In genomic region chr19:1452802-1453524, GRCh38 we compare ENCODE assay signal across 2 cellular contexts.
TF ChIP-seq lines count a peak whose summit lies in the region.

No MANE protein-coding gene starts in this region.

TF ChIP-seq in A549, 52 proteins besides CTCF, POLR2A, EP300 and RAD21:
- TF ChIP-seq NFE2L2 (conservative IDR thresholded peaks at IDR 0.05; ENCODE audit: low read length) (no peak), E2F6 (IDR thresholded peaks at IDR 0.05; ENCODE audit: borderline replicate concordance, low read depth) (0 out of 2 replicates have a peak, but pooled peaks have one; percentile 22)

TF ChIP-seq in GM23338, 12 proteins besides CTCF, POLR2A, EP300 and RAD21:
- no peak for TF ChIP-seq EZH2 (IDR thresholded peaks at IDR 0.05; ENCODE audit: low read depth, unreplicated experiment)
- TF ChIP-seq, protein P1, sequence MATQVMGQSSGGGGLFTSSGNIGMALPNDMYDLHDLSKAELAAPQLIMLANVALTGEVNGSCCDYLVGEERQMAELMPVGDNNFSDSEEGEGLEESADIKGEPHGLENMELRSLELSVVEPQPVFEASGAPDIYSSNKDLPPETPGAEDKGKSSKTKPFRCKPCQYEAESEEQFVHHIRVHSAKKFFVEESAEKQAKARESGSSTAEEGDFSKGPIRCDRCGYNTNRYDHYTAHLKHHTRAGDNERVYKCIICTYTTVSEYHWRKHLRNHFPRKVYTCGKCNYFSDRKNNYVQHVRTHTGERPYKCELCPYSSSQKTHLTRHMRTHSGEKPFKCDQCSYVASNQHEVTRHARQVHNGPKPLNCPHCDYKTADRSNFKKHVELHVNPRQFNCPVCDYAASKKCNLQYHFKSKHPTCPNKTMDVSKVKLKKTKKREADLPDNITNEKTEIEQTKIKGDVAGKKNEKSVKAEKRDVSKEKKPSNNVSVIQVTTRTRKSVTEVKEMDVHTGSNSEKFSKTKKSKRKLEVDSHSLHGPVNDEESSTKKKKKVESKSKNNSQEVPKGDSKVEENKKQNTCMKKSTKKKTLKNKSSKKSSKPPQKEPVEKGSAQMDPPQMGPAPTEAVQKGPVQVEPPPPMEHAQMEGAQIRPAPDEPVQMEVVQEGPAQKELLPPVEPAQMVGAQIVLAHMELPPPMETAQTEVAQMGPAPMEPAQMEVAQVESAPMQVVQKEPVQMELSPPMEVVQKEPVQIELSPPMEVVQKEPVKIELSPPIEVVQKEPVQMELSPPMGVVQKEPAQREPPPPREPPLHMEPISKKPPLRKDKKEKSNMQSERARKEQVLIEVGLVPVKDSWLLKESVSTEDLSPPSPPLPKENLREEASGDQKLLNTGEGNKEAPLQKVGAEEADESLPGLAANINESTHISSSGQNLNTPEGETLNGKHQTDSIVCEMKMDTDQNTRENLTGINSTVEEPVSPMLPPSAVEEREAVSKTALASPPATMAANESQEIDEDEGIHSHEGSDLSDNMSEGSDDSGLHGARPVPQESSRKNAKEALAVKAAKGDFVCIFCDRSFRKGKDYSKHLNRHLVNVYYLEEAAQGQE (IDR thresholded peaks at IDR 0.05; ENCODE audit: unreplicated experiment): no peak
- no peak for TF ChIP-seq ZNF331 (CRISPR knock-in tag; IDR thresholded peaks at IDR 0.05; ENCODE audit: low read depth)
- no peak for TF ChIP-seq EZH2phosphoT487 (IDR thresholded peaks at IDR 0.05; ENCODE audit: unreplicated experiment)
- no peak for TF ChIP-seq ETS1 (IDR thresholded peaks at IDR 0.05)
- no peak for TF ChIP-seq NANOG (IDR thresholded peaks at IDR 0.05; ENCODE audit: borderline replicate concordance)
- TF ChIP-seq ZNF114 (CRISPR knock-in tag; IDR thresholded peaks at IDR 0.05): no peak
- TF ChIP-seq, protein P2, sequence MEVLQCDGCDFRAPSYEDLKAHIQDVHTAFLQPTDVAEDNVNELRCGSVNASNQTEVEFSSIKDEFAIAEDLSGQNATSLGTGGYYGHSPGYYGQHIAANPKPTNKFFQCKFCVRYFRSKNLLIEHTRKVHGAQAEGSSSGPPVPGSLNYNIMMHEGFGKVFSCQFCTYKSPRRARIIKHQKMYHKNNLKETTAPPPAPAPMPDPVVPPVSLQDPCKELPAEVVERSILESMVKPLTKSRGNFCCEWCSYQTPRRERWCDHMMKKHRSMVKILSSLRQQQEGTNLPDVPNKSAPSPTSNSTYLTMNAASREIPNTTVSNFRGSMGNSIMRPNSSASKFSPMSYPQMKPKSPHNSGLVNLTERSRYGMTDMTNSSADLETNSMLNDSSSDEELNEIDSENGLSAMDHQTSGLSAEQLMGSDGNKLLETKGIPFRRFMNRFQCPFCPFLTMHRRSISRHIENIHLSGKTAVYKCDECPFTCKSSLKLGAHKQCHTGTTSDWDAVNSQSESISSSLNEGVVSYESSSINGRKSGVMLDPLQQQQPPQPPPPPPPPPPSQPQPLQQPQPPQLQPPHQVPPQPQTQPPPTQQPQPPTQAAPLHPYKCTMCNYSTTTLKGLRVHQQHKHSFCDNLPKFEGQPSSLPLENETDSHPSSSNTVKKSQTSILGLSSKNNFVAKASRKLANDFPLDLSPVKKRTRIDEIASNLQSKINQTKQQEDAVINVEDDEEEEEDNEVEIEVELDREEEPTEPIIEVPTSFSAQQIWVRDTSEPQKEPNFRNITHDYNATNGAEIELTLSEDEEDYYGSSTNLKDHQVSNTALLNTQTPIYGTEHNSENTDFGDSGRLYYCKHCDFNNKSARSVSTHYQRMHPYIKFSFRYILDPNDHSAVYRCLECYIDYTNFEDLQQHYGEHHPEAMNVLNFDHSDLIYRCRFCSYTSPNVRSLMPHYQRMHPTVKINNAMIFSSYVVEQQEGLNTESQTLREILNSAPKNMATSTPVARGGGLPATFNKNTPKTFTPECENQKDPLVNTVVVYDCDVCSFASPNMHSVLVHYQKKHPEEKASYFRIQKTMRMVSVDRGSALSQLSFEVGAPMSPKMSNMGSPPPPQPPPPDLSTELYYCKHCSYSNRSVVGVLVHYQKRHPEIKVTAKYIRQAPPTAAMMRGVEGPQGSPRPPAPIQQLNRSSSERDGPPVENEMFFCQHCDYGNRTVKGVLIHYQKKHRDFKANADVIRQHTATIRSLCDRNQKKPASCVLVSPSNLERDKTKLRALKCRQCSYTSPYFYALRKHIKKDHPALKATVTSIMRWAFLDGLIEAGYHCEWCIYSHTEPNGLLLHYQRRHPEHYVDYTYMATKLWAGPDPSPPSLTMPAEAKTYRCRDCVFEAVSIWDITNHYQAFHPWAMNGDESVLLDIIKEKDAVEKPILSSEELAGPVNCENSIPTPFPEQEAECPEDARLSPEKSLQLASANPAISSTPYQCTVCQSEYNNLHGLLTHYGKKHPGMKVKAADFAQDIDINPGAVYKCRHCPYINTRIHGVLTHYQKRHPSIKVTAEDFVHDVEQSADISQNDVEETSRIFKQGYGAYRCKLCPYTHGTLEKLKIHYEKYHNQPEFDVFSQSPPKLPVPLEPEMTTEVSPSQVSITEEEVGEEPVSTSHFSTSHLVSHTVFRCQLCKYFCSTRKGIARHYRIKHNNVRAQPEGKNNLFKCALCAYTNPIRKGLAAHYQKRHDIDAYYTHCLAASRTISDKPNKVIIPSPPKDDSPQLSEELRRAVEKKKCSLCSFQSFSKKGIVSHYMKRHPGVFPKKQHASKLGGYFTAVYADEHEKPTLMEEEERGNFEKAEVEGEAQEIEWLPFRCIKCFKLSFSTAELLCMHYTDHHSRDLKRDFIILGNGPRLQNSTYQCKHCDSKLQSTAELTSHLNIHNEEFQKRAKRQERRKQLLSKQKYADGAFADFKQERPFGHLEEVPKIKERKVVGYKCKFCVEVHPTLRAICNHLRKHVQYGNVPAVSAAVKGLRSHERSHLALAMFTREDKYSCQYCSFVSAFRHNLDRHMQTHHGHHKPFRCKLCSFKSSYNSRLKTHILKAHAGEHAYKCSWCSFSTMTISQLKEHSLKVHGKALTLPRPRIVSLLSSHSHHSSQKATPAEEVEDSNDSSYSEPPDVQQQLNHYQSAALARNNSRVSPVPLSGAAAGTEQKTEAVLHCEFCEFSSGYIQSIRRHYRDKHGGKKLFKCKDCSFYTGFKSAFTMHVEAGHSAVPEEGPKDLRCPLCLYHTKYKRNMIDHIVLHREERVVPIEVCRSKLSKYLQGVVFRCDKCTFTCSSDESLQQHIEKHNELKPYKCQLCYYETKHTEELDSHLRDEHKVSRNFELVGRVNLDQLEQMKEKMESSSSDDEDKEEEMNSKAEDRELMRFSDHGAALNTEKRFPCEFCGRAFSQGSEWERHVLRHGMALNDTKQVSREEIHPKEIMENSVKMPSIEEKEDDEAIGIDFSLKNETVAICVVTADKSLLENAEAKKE (CRISPR knock-in tag; IDR thresholded peaks at IDR 0.05): no peak
- no peak for TF ChIP-seq POLR2AphosphoS5 (IDR thresholded peaks at IDR 0.05; ENCODE audit: low read depth)
- no peak for TF ChIP-seq CREB1 (CRISPR knock-in tag; IDR thresholded peaks at IDR 0.05; ENCODE audit: low read depth)
- TF ChIP-seq STAT1 (IDR thresholded peaks at IDR 0.05; ENCODE audit: unreplicated experiment): no peak
- no peak for TF ChIP-seq JUNB (IDR thresholded peaks at IDR 0.05; ENCODE audit: unreplicated experiment)
TF ChIP-seq in GM23338: peak in this region for 0.
